In genomic region chr10:131936756-131937155, GRCh38 we compare ENCODE assay signal across 27 cellular contexts.
"Had no signal": no experiment of that assay in that cellular context is flagged by ENCODE, and none has a peak within 500 bp of the region (broad histone marks: within the 10 kb centered on the region; RNA-seq: fewer than 3 reads in every experiment).

No MANE protein-coding gene starts in this region.

- H3K27me3 ChIP-seq: brain microvascular endothelial cell, right atrium auricular region, uterus had no signal

- H3K27ac ChIP-seq: brain microvascular endothelial cell, parathyroid adenoma, right atrium auricular region, thoracic aorta, uterus, VCaP had no signal

- DNase-seq: activated CD4-positive, alpha-beta memory T cell treated with anti-CD3 and anti-CD28 coated beads, Interleukin-2, amount 10 ng/mL, durations not matched to agents 7 days and 5 days; activated CD4-positive, alpha-beta T cell treated with anti-CD3 and anti-CD28 coated beads for 48 hours; activated CD8-positive, alpha-beta memory T cell treated with anti-CD3 and anti-CD28 coated beads, Interleukin-2, amount 50 U/mL, for 48 hours; activated naive CD4-positive, alpha-beta T cell treated with Interleukin-2 at 50 U/mL for 16 hours; activated T-cell treated with anti-CD3 and anti-CD28 coated beads, Interleukin-2, amount 50 U/mL, for 48 hours; amniotic stem cell; brain microvascular endothelial cell; caudate nucleus; dermis blood vessel endothelial cell; effector CD4-positive, alpha-beta T cell; islet precursor cell; left ventricle myocardium superior; mammary epithelial cell; midbrain; naive thymus-derived CD4-positive, alpha-beta T cell; nucleus accumbens; stimulated activated CD4-positive, alpha-beta T cell treated with anti-CD3 and anti-CD28 coated beads, Interleukin-12 subunit alpha, Interleukin-12 subunit beta, amount 100 ng/mL, for 4 hours; stimulated activated CD4-positive, alpha-beta T cell treated with anti-CD3 and anti-CD28 coated beads, Interleukin-4, amount 100 ng/mL, for 1 hour; T-helper 9 cell; uterus had no signal

- H3K4me3 Mint-ChIP-seq: activated CD4-positive, alpha-beta memory T cell treated with anti-CD3 and anti-CD28 coated beads, Interleukin-2, amount 10 ng/mL, durations not matched to agents 7 days and 5 days; naive thymus-derived CD4-positive, alpha-beta T cell; stimulated activated effector memory CD8-positive, alpha-beta T cell treated with anti-CD3 and anti-CD28 coated beads, Interleukin-12 subunit alpha, Interleukin-12 subunit beta, amount 100 ng/mL, for 72 hours; stimulated activated naive CD8-positive, alpha-beta T cell treated with anti-CD3 and anti-CD28 coated beads, Interleukin-15, Interleukin-2, amounts not matched to agents 100 ng/mL and 50 ng/mL, for 24 hours had no signal

- H3K27ac Mint-ChIP-seq: activated CD4-positive, alpha-beta memory T cell treated with anti-CD3 and anti-CD28 coated beads, Interleukin-2, amount 10 ng/mL, durations not matched to agents 7 days and 5 days; activated T-helper 2 cell treated with anti-CD3 and anti-CD28 coated beads, Interferon-gamma antibody, Interleukin-2, Interleukin-4, amounts not matched to agents 10 μg/mL and 5 μg/mL and 100 μg/mL, durations not matched to agents 14 hours and 24 hours and 36 hours; stimulated activated effector memory CD8-positive, alpha-beta T cell treated with anti-CD3 and anti-CD28 coated beads, Interleukin-12 subunit alpha, Interleukin-12 subunit beta, amount 100 ng/mL, for 72 hours; stimulated activated naive CD8-positive, alpha-beta T cell treated with anti-CD3 and anti-CD28 coated beads, Interleukin-15, Interleukin-2, amounts not matched to agents 100 ng/mL and 50 ng/mL, for 24 hours had no signal

- H3K4me3 ChIP-seq: right atrium auricular region, thoracic aorta, uterus had no signal

- H3K9me3 ChIP-seq: right atrium auricular region, thoracic aorta, uterus had no signal

- H3K9me3 Mint-ChIP-seq: activated CD4-positive, alpha-beta memory T cell treated with anti-CD3 and anti-CD28 coated beads, Interleukin-2, amount 10 ng/mL, durations not matched to agents 7 days and 5 days; activated T-helper 2 cell treated with anti-CD3 and anti-CD28 coated beads, Interferon-gamma antibody, Interleukin-2, Interleukin-4, amounts not matched to agents 10 μg/mL and 5 μg/mL and 100 μg/mL, durations not matched to agents 14 hours and 24 hours and 36 hours; naive thymus-derived CD4-positive, alpha-beta T cell; stimulated activated effector memory CD8-positive, alpha-beta T cell treated with anti-CD3 and anti-CD28 coated beads, Interleukin-12 subunit alpha, Interleukin-12 subunit beta, amount 100 ng/mL, for 72 hours; stimulated activated naive CD8-positive, alpha-beta T cell treated with anti-CD3 and anti-CD28 coated beads, Interleukin-15, Interleukin-2, amounts not matched to agents 100 ng/mL and 50 ng/mL, for 24 hours had no signal

- H3K36me3 ChIP-seq: uterus had no signal

- H3K9ac ChIP-seq: parathyroid adenoma had no signal

- H3K27me3 Mint-ChIP-seq: activated CD4-positive, alpha-beta memory T cell treated with anti-CD3 and anti-CD28 coated beads, Interleukin-2, amount 10 ng/mL, durations not matched to agents 7 days and 5 days; naive thymus-derived CD4-positive, alpha-beta T cell; stimulated activated naive CD8-positive, alpha-beta T cell treated with anti-CD3 and anti-CD28 coated beads, Interleukin-15, Interleukin-2, amounts not matched to agents 100 ng/mL and 50 ng/mL, for 24 hours had no signal

- H3K4me1 ChIP-seq: parathyroid adenoma, uterus had no signal
